In genomic region chr5:53890490-53890889, GRCh38 we compare ENCODE assay signal across 29 cellular contexts.
"Had no signal": no experiment of that assay in that cellular context is flagged by ENCODE, and none has a peak within 500 bp of the region (broad histone marks: within the 10 kb centered on the region; RNA-seq: fewer than 3 reads in every experiment).

No MANE protein-coding gene starts in this region.

- H3K4me3 Mint-ChIP-seq: activated CD4-positive, alpha-beta T cell treated with anti-CD3 and anti-CD28 coated beads, Interleukin-2, amount 10 ng/mL, durations not matched to agents 7 days and 5 days; activated CD8-positive, alpha-beta memory T cell treated with anti-CD3 and anti-CD28 coated beads, Interleukin-2, amount 10 ng/mL, durations not matched to agents 7 days and 5 days; activated CD8-positive, alpha-beta T cell treated with anti-CD3 and anti-CD28 coated beads for 36 hours; activated naive CD4-positive, alpha-beta T cell treated with anti-CD3 and anti-CD28 coated beads, Interleukin-2, amount 50 U/mL, for 24 hours; activated T-helper 1 cell treated with anti-CD3 and anti-CD28 coated beads, Interleukin-12 subunit alpha, Interleukin-12 subunit beta, Interleukin-2, Interleukin-4 antibody, amounts not matched to agents 30 ng/mL and 10 ng/mL and 1 ng/mL, durations not matched to agents 14 hours and 24 hours and 36 hours; mesothelial cell of epicardium; natural killer cell treated with Interleukin-12 subunit alpha and Interleukin-12 subunit beta and Interleukin-15 and Interleukin-18, amount 100 ng/mL, for 72 hours; stimulated activated memory B cell treated with anti-CD40 and anti-IgM and Interleukin-4, amounts not matched to agents 10 μg/mL and 1 μg/mL and 100 μg/mL, for 72 hours had no signal

- H3K27ac Mint-ChIP-seq: activated CD4-positive, alpha-beta T cell treated with anti-CD3 and anti-CD28 coated beads, Interleukin-2, amount 10 ng/mL, durations not matched to agents 7 days and 5 days; activated CD8-positive, alpha-beta memory T cell treated with anti-CD3 and anti-CD28 coated beads, Interleukin-2, amount 10 ng/mL, durations not matched to agents 7 days and 5 days; activated CD8-positive, alpha-beta T cell treated with anti-CD3 and anti-CD28 coated beads for 36 hours; activated naive CD4-positive, alpha-beta T cell treated with anti-CD3 and anti-CD28 coated beads, Interleukin-2, amount 50 U/mL, for 24 hours; activated T-helper 1 cell treated with anti-CD3 and anti-CD28 coated beads, Interleukin-12 subunit alpha, Interleukin-12 subunit beta, Interleukin-2, Interleukin-4 antibody, amounts not matched to agents 30 ng/mL and 10 ng/mL and 1 ng/mL, durations not matched to agents 14 hours and 24 hours and 36 hours; mesothelial cell of epicardium; natural killer cell treated with Interleukin-12 subunit alpha and Interleukin-12 subunit beta and Interleukin-15 and Interleukin-18, amount 100 ng/mL, for 72 hours; stimulated activated memory B cell treated with anti-CD40 and anti-IgM and Interleukin-4, amounts not matched to agents 10 μg/mL and 1 μg/mL and 100 μg/mL, for 72 hours had no signal

- H3K27me3 ChIP-seq: brain microvascular endothelial cell, stomach, suprapubic skin, tibial nerve, vagina had no signal

- H3K36me3 Mint-ChIP-seq: activated CD8-positive, alpha-beta memory T cell treated with anti-CD3 and anti-CD28 coated beads, Interleukin-2, amount 10 ng/mL, durations not matched to agents 7 days and 5 days; mesothelial cell of epicardium; natural killer cell treated with Interleukin-12 subunit alpha and Interleukin-12 subunit beta and Interleukin-15 and Interleukin-18, amount 100 ng/mL, for 72 hours had no signal

- H3K27ac ChIP-seq: brain microvascular endothelial cell, psoas muscle, suprapubic skin, tibial nerve, vagina, WERI-Rb-1 had no signal

- H3K4me2 ChIP-seq: smooth muscle cell had no signal

- ATAC-seq: activated CD8-positive, alpha-beta memory T cell treated with anti-CD3 and anti-CD28 coated beads, Interleukin-2, amount 10 ng/mL, durations not matched to agents 7 days and 5 days; activated CD8-positive, alpha-beta T cell treated with anti-CD3 and anti-CD28 coated beads for 36 hours; left lobe of liver; natural killer cell treated with Interleukin-12 subunit alpha and Interleukin-12 subunit beta and Interleukin-15 and Interleukin-18, amount 100 ng/mL, for 72 hours; psoas muscle; sciatic nerve; stimulated activated memory B cell treated with anti-CD40 and anti-IgM and Interleukin-4, amounts not matched to agents 10 μg/mL and 1 μg/mL and 100 μg/mL, for 72 hours had no signal

- H3K4me3 ChIP-seq: psoas muscle, smooth muscle cell, stomach, suprapubic skin, tibial nerve, vagina had no signal

- DNase-seq: activated CD4-positive, alpha-beta T cell treated with anti-CD3 and anti-CD28 coated beads, Interleukin-2, amount 10 ng/mL, durations not matched to agents 7 days and 5 days; activated CD4-positive, CD25-positive, alpha-beta regulatory T cell treated with anti-CD3 and anti-CD28 coated beads, Interleukin-2, amount 50 U/mL, for 72 hours; activated CD8-positive, alpha-beta memory T cell treated with anti-CD3 and anti-CD28 coated beads, Interleukin-2, amount 10 ng/mL, durations not matched to agents 7 days and 5 days; activated CD8-positive, alpha-beta T cell treated with anti-CD3 and anti-CD28 coated beads for 36 hours; activated gamma-delta T cell treated with Interleukin-2 at 50 U/mL for 16 hours; activated T-cell treated with anti-CD3 and anti-CD28 coated beads for 4 hours; aorta; brain microvascular endothelial cell; central memory CD4-positive, alpha-beta T cell; dermis blood vessel endothelial cell; effector CD8-positive, alpha-beta T cell; kidney; mammary epithelial cell; psoas muscle; stimulated activated CD4-positive, alpha-beta T cell treated with anti-CD3 and anti-CD28 coated beads, Interleukin-15, amount 100 ng/mL, for 24 hours; stomach; WERI-Rb-1 had no signal

- H3K9me3 ChIP-seq: psoas muscle, stomach, suprapubic skin, tibial nerve, vagina had no signal

- H3K4me1 ChIP-seq: psoas muscle, stomach, suprapubic skin, tibial nerve, vagina had no signal

- H3K4me1 Mint-ChIP-seq: activated CD4-positive, alpha-beta T cell treated with anti-CD3 and anti-CD28 coated beads, Interleukin-2, amount 10 ng/mL, durations not matched to agents 7 days and 5 days; activated CD8-positive, alpha-beta memory T cell treated with anti-CD3 and anti-CD28 coated beads, Interleukin-2, amount 10 ng/mL, durations not matched to agents 7 days and 5 days; activated naive CD4-positive, alpha-beta T cell treated with anti-CD3 and anti-CD28 coated beads, Interleukin-2, amount 50 U/mL, for 24 hours; mesothelial cell of epicardium; stimulated activated memory B cell treated with anti-CD40 and anti-IgM and Interleukin-4, amounts not matched to agents 10 μg/mL and 1 μg/mL and 100 μg/mL, for 72 hours had no signal

- H3K27me3 Mint-ChIP-seq: activated CD4-positive, alpha-beta T cell treated with anti-CD3 and anti-CD28 coated beads, Interleukin-2, amount 10 ng/mL, durations not matched to agents 7 days and 5 days; activated CD8-positive, alpha-beta memory T cell treated with anti-CD3 and anti-CD28 coated beads, Interleukin-2, amount 10 ng/mL, durations not matched to agents 7 days and 5 days; activated CD8-positive, alpha-beta T cell treated with anti-CD3 and anti-CD28 coated beads for 36 hours; activated naive CD4-positive, alpha-beta T cell treated with anti-CD3 and anti-CD28 coated beads, Interleukin-2, amount 50 U/mL, for 24 hours; natural killer cell treated with Interleukin-12 subunit alpha and Interleukin-12 subunit beta and Interleukin-15 and Interleukin-18, amount 100 ng/mL, for 72 hours; stimulated activated memory B cell treated with anti-CD40 and anti-IgM and Interleukin-4, amounts not matched to agents 10 μg/mL and 1 μg/mL and 100 μg/mL, for 72 hours had no signal

- H3K36me3 ChIP-seq: brain microvascular endothelial cell, suprapubic skin, tibial nerve, vagina, WERI-Rb-1 had no signal

- FAIRE-seq: frontal cortex, kidney had no signal

- H3K9me3 Mint-ChIP-seq: activated CD4-positive, alpha-beta T cell treated with anti-CD3 and anti-CD28 coated beads, Interleukin-2, amount 10 ng/mL, durations not matched to agents 7 days and 5 days; activated CD8-positive, alpha-beta T cell treated with anti-CD3 and anti-CD28 coated beads for 36 hours; activated naive CD4-positive, alpha-beta T cell treated with anti-CD3 and anti-CD28 coated beads, Interleukin-2, amount 50 U/mL, for 24 hours; activated T-helper 1 cell treated with anti-CD3 and anti-CD28 coated beads, Interleukin-12 subunit alpha, Interleukin-12 subunit beta, Interleukin-2, Interleukin-4 antibody, amounts not matched to agents 30 ng/mL and 10 ng/mL and 1 ng/mL, durations not matched to agents 14 hours and 24 hours and 36 hours; mesothelial cell of epicardium; natural killer cell treated with Interleukin-12 subunit alpha and Interleukin-12 subunit beta and Interleukin-15 and Interleukin-18, amount 100 ng/mL, for 72 hours; stimulated activated memory B cell treated with anti-CD40 and anti-IgM and Interleukin-4, amounts not matched to agents 10 μg/mL and 1 μg/mL and 100 μg/mL, for 72 hours had no signal
